Comparison of ENCODE assay signal across 14 cellular contexts in the genomic region with DNA sequence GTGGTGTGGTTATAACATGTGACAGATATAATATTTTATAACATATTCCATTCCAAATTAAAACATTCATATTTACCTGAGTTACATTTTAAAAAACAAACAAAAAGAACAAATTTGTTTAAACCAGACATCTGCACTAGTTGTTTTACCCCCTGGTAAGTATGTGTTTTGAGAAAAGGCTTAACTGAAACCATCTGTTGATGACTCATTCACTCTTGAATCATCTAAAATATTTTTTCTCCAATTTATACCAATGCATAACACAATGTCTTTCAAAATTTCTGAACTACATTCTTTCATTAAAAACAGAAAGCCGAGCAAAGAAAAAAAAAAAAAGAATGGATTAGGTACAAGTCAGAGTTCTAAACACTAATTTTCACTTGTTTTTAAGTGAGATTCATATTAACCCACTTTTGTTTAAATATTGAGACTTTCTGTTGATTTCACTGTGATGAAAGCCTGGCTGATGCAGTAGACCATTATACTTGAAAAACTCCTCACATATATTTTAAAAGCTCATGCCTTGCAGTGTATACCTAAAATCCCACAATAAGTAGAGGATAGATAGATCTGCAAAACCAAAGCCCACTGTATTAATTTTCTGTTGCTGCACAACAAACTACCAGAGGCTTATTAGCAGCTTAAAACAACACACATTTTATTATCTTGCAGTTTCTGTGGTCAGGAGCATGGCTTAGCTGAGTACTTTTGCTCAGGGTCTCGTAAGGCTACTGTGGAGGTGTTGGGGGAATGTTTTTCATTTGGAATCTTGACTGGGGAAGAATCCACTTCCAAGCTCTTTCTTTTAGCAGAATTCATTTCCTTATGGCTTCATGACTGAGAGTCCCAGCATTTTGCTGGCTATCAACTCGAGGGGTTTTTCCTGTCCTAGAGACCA.
DNase-seq lines count a peak whose midpoint lies in the region; TF ChIP-seq lines count a peak whose summit lies in the region.
"Had no signal": no experiment of that assay in that cellular context is flagged by ENCODE, and none has a peak within 500 bp of the region (broad histone marks: within the 10 kb centered on the region; RNA-seq: fewer than 3 reads in every experiment).

No MANE protein-coding gene starts in this region.

- POLR2A ChIA-PET in RWPE1 (lab: Yijun Ruan, JAX; ENCODE audit: low non-redundant PET), result no interaction called here

- TF ChIP-seq CTCF in RWPE1 (conservative IDR thresholded peaks at IDR 0.05; ENCODE audit: low read depth), result no peak
- no peak for TF ChIP-seq CTCF in fibroblast of lung (conservative IDR thresholded peaks at IDR 0.05 in 1 of 2, IDR thresholded peaks at IDR 0.05 in 1 of 2; ENCODE audit: low read depth in 1 of 2, low read length in 2 of 2)
- TF ChIP-seq CTCF in progenitor cell of endocrine pancreas (IDR thresholded peaks at IDR 0.05; ENCODE audit: unreplicated experiment), result no peak

- peak overlapping the region; percentile 6 for H3K4me2 ChIP-seq in fibroblast of lung (ENCODE audit: extremely low read depth, insufficient read depth, low read length)

- H3K27me3 ChIP-seq in fibroblast of lung (ENCODE audit: control insufficient read depth, insufficient read depth, low read length), result no peaks in the 10 kb centered on the region
- H3K27me3 ChIP-seq: transverse colon had no signal

- H3K4me1 ChIP-seq in fibroblast of lung (ENCODE audit: control insufficient read depth, extremely low read depth, insufficient read depth, low read length), result peaks cover 8% of the 10 kb centered on the region
- H3K4me1 ChIP-seq: transverse colon had no signal

- peak overlapping the region; percentile 24 for H2AFZ ChIP-seq in fibroblast of lung (ENCODE audit: low read length)

- CTCF ChIA-PET in RWPE1 (lab: Yijun Ruan, JAX), result interaction anchor here (0.6 kb wide), 1 partner anchor 277 kb away, joined by 3 read pairs; no protein-coding TSS in a partner anchor

- H3K9me3 Mint-ChIP-seq in progenitor cell of endocrine pancreas (ENCODE audit: low read depth), result no peaks in the 10 kb centered on the region
- H3K9me3 Mint-ChIP-seq: activated naive CD8-positive, alpha-beta T cell treated with anti-CD3 and anti-CD28 coated beads, Interleukin-2, amount 50 U/mL, for 24 hours had no signal

- no peaks in the 10 kb centered on the region for H3K79me2 ChIP-seq in fibroblast of lung (ENCODE audit: control insufficient read depth, insufficient read depth, low read length)

- H3K4me3 ChIP-seq in fibroblast of lung (replicated peaks in 1 of 4; ENCODE audit: control extremely low read depth in 1 of 4, insufficient read depth in 1 of 4, low read depth in 3 of 4, low read length in 4 of 4) (no peak overlapping the region), skeletal muscle cell (ENCODE audit: low read depth, low read length) (no peak overlapping the region)
- H3K4me3 ChIP-seq: transverse colon had no signal

- no peaks in the 10 kb centered on the region for H3K36me3 ChIP-seq in fibroblast of lung (ENCODE audit: control insufficient read depth, insufficient read depth, low read length)
- H3K36me3 ChIP-seq: transverse colon had no signal

- H3K27me3 Mint-ChIP-seq in progenitor cell of endocrine pancreas, result no peaks in the 10 kb centered on the region
- H3K27me3 Mint-ChIP-seq: activated naive CD8-positive, alpha-beta T cell treated with anti-CD3 and anti-CD28 coated beads, Interleukin-2, amount 50 U/mL, for 24 hours; naive thymus-derived CD4-positive, alpha-beta T cell had no signal

- no peaks in the 10 kb centered on the region for H3K36me3 Mint-ChIP-seq in progenitor cell of endocrine pancreas (ENCODE audit: insufficient read depth)
- H3K36me3 Mint-ChIP-seq: naive thymus-derived CD4-positive, alpha-beta T cell had no signal

- no peak overlapping the region for H3K4me3 Mint-ChIP-seq in progenitor cell of endocrine pancreas (ENCODE audit: low read depth)
- H3K4me3 Mint-ChIP-seq: activated naive CD8-positive, alpha-beta T cell treated with anti-CD3 and anti-CD28 coated beads, Interleukin-2, amount 50 U/mL, for 24 hours; naive thymus-derived CD4-positive, alpha-beta T cell had no signal

- H3K27ac ChIP-seq in RWPE1 (no peak overlapping the region), fibroblast of lung (ENCODE audit: insufficient read depth, low read length) (peak overlapping the region; percentile 53)

- H3K9me3 ChIP-seq in fibroblast of lung (ENCODE audit: control insufficient read depth, insufficient read depth, low read depth, low read length), result no peaks in the 10 kb centered on the region
- H3K9me3 ChIP-seq: transverse colon had no signal

- peak; percentile 18 for DNase-seq in DMS53 treated with DMSO at 0.1 percent for 48 hours (lab: John Stamatoyannopoulos, UW; ENCODE audit: unreplicated experiment)
- DNase-seq in RWPE1 (ENCODE audit: low spot score), result peak; percentile 7
- peak; percentile 89 for DNase-seq in fibroblast of lung (ENCODE audit: low read depth in 2 of 2)
- peak; percentile 69 for DNase-seq in skeletal muscle cell (ENCODE audit: low read depth)
- no peak for DNase-seq in progenitor cell of endocrine pancreas (ENCODE audit: low spot score, unreplicated experiment)
- DNase-seq in DMS79 treated with DMSO at 0.1 percent for 48 hours (lab: John Stamatoyannopoulos, UW), result no peak
- no peak for DNase-seq in NCI-H146 (lab: John Stamatoyannopoulos, UW)
- no peak for DNase-seq in NCI-H226
- DNase-seq: activated CD4-positive, alpha-beta T cell treated with anti-CD3 and anti-CD28 coated beads for 4 hours; activated naive CD8-positive, alpha-beta T cell treated with anti-CD3 and anti-CD28 coated beads, Interleukin-2, amount 50 U/mL, for 24 hours; naive thymus-derived CD4-positive, alpha-beta T cell; NCI-H2029; SHP77 treated with DMSO at 0.1 percent for 48 hours; transverse colon had no signal

- peaks cover 4% of the 10 kb centered on the region for H3K4me1 Mint-ChIP-seq in progenitor cell of endocrine pancreas (ENCODE audit: low read depth)
- H3K4me1 Mint-ChIP-seq: activated naive CD8-positive, alpha-beta T cell treated with anti-CD3 and anti-CD28 coated beads, Interleukin-2, amount 50 U/mL, for 24 hours; naive thymus-derived CD4-positive, alpha-beta T cell had no signal

- H4K20me1 ChIP-seq in fibroblast of lung (ENCODE audit: control insufficient read depth, extremely low read depth, insufficient read depth, low read length), result no peaks in the 10 kb centered on the region

- no peak overlapping the region for H3K27ac Mint-ChIP-seq in progenitor cell of endocrine pancreas
- H3K27ac Mint-ChIP-seq: activated naive CD8-positive, alpha-beta T cell treated with anti-CD3 and anti-CD28 coated beads, Interleukin-2, amount 50 U/mL, for 24 hours; naive thymus-derived CD4-positive, alpha-beta T cell had no signal

- no peak overlapping the region for H3K9ac ChIP-seq in fibroblast of lung (ENCODE audit: insufficient read depth, low read length)

Comparison
In these comparisons a context has a peak if more than half of its experiments do, and no peak if none do; other contexts are left out.
1. DNase-seq: peak in DMS53 treated with DMSO at 0.1 percent for 48 hours (single experiment), RWPE1 (single experiment), fibroblast of lung (2 of 2) and skeletal muscle cell (single experiment); none in progenitor cell of endocrine pancreas (single experiment), DMS79 treated with DMSO at 0.1 percent for 48 hours (single experiment), NCI-H146 (single experiment) and NCI-H226 (single experiment).